22 cellular contexts compared by ENCODE assay signal in genomic region chr12:12811343-12811742, GRCh38. TPM values are rescaled to one million over a fixed set of nuclear protein-coding genes. Genes with fewer than 3 reads are reported as not detected.
DNase-seq lines count a peak whose midpoint lies in the region; ATAC-seq and TF ChIP-seq lines count a peak whose summit lies in the region.
"Had no signal": no experiment of that assay in that cellular context is flagged by ENCODE, and none has a peak within 500 bp of the region (broad histone marks: within the 10 kb centered on the region; RNA-seq: fewer than 3 reads in every experiment).

No MANE protein-coding gene starts in this region.

- H3K9me3 Mint-ChIP-seq in activated CD4-positive, alpha-beta T cell treated with anti-CD3 and anti-CD28 coated beads, Interleukin-2, amount 10 ng/mL, durations not matched to agents 7 days and 5 days: no peaks in the 10 kb centered on the region
- no peaks in the 10 kb centered on the region for H3K9me3 Mint-ChIP-seq in activated CD8-positive, alpha-beta T cell treated with anti-CD3 and anti-CD28 coated beads for 36 hours
- H3K9me3 Mint-ChIP-seq in naive thymus-derived CD8-positive, alpha-beta T cell: no peaks in the 10 kb centered on the region

- 73 to 86% methylated on average over 3 of the region's 3 CpGs for WGBS in upper lobe of left lung, 2 donors

- no peak for TF ChIP-seq EP300 in upper lobe of left lung (IDR thresholded peaks at IDR 0.05)

- no peak overlapping the region for H3K27ac ChIP-seq in upper lobe of left lung
- H3K27ac ChIP-seq: 22Rv1, GM23248, Peyer's patch, SJCRH30 had no signal

- peaks cover 85% of the 10 kb centered on the region for H3K4me1 Mint-ChIP-seq in activated CD4-positive, alpha-beta T cell treated with anti-CD3 and anti-CD28 coated beads, Interleukin-2, amount 10 ng/mL, durations not matched to agents 7 days and 5 days
- H3K4me1 Mint-ChIP-seq in activated CD8-positive, alpha-beta T cell treated with anti-CD3 and anti-CD28 coated beads for 36 hours (ENCODE audit: low read depth): peaks cover 56% of the 10 kb centered on the region
- H3K4me1 Mint-ChIP-seq in naive thymus-derived CD8-positive, alpha-beta T cell: peaks cover 28 to 81% (median 74%) of the 10 kb centered on the region in 4 donors

- H3K36me3 ChIP-seq in upper lobe of left lung: peaks cover 0 to 6% (median 0%) of the 10 kb centered on the region in 4 donors
- H3K36me3 ChIP-seq: Peyer's patch had no signal

- H3K4me1 ChIP-seq in upper lobe of left lung: peaks cover 33 to 55% (median 45%) of the 10 kb centered on the region in 4 donors

- H3K27me3 ChIP-seq in upper lobe of left lung: no peaks in the 10 kb centered on the region
- H3K27me3 ChIP-seq: Peyer's patch, SJCRH30 had no signal

- H3K9me3 ChIP-seq in upper lobe of left lung: no peaks in the 10 kb centered on the region
- H3K9me3 ChIP-seq: HAP-1, Peyer's patch, SJCRH30 had no signal

- H3K27me3 Mint-ChIP-seq in activated CD4-positive, alpha-beta T cell treated with anti-CD3 and anti-CD28 coated beads, Interleukin-2, amount 10 ng/mL, durations not matched to agents 7 days and 5 days: no peaks in the 10 kb centered on the region
- H3K27me3 Mint-ChIP-seq in activated CD8-positive, alpha-beta T cell treated with anti-CD3 and anti-CD28 coated beads for 36 hours: no peaks in the 10 kb centered on the region
- H3K27me3 Mint-ChIP-seq in naive thymus-derived CD8-positive, alpha-beta T cell: no peaks in the 10 kb centered on the region

- no peak for ATAC-seq in activated CD8-positive, alpha-beta T cell treated with anti-CD3 and anti-CD28 coated beads for 36 hours
- ATAC-seq in naive thymus-derived CD8-positive, alpha-beta T cell: no peak
- ATAC-seq in upper lobe of left lung (ENCODE audit: low FRiP score in 2 of 2): no peak
- ATAC-seq: K562 had no signal

- H3K36me3 Mint-ChIP-seq in activated CD4-positive, alpha-beta T cell treated with anti-CD3 and anti-CD28 coated beads, Interleukin-2, amount 10 ng/mL, durations not matched to agents 7 days and 5 days (ENCODE audit: low read depth): peaks cover 21% of the 10 kb centered on the region
- peaks cover 28% of the 10 kb centered on the region for H3K36me3 Mint-ChIP-seq in activated CD8-positive, alpha-beta T cell treated with anti-CD3 and anti-CD28 coated beads for 36 hours (ENCODE audit: low read depth)
- peaks cover 0 to 19% (median 6%) of the 10 kb centered on the region in 3 donors for H3K36me3 Mint-ChIP-seq in naive thymus-derived CD8-positive, alpha-beta T cell

- no peak for TF ChIP-seq CTCF in activated CD8-positive, alpha-beta T cell treated with anti-CD3 and anti-CD28 coated beads for 36 hours (IDR thresholded peaks at IDR 0.05)
- TF ChIP-seq CTCF in upper lobe of left lung (IDR thresholded peaks at IDR 0.05): no peak

- H3K27ac Mint-ChIP-seq in activated CD4-positive, alpha-beta T cell treated with anti-CD3 and anti-CD28 coated beads, Interleukin-2, amount 10 ng/mL, durations not matched to agents 7 days and 5 days: peak overlapping the region; percentile 58
- peak overlapping the region; percentile 5 for H3K27ac Mint-ChIP-seq in activated CD8-positive, alpha-beta T cell treated with anti-CD3 and anti-CD28 coated beads for 36 hours
- H3K27ac Mint-ChIP-seq in naive thymus-derived CD8-positive, alpha-beta T cell: peak overlapping the region in 8 of 10 donors; percentile 13 to 82 (median 30)

- CTCF ChIA-PET in activated CD4-positive, alpha-beta T cell treated with anti-CD3 and anti-CD28 coated beads, Interleukin-2, amount 10 ng/mL, durations not matched to agents 7 days and 5 days (lab: Charles Lee): interaction anchor here (0.6 to 1.3 kb wide), 2 partner anchors 27 to 170 kb away, joined by 3 to 4 read pairs; no protein-coding TSS in a partner anchor
- CTCF ChIA-PET in activated CD8-positive, alpha-beta T cell treated with anti-CD3 and anti-CD28 coated beads for 36 hours (lab: Charles Lee): interaction anchor here (1.2 to 6.9 kb wide), 2 partner anchors 23 to 26 kb away, joined by 4 to 72 read pairs; no protein-coding TSS in a partner anchor

- POLR2A ChIA-PET in activated CD4-positive, alpha-beta T cell treated with anti-CD3 and anti-CD28 coated beads, Interleukin-2, amount 10 ng/mL, durations not matched to agents 7 days and 5 days (lab: Charles Lee): no interaction called here
- POLR2A ChIA-PET in activated CD8-positive, alpha-beta T cell treated with anti-CD3 and anti-CD28 coated beads for 36 hours (lab: Charles Lee): no interaction called here
- POLR2A ChIA-PET in naive thymus-derived CD8-positive, alpha-beta T cell (lab: Charles Lee): interaction anchor here (1.3 to 6.4 kb wide), 2 partner anchors 23 to 97 kb away, joined by 4 to 68 read pairs; no protein-coding TSS in a partner anchor

- DNase-seq in activated CD4-positive, alpha-beta T cell treated with anti-CD3 and anti-CD28 coated beads, Interleukin-2, amount 10 ng/mL, durations not matched to agents 7 days and 5 days: no peak
- DNase-seq in activated CD4-positive, alpha-beta T cell treated with anti-CD3 and anti-CD28 coated beads, Interleukin-2, amount 50 U/mL, for 4 hours: no peak
- peak; percentile 12 for DNase-seq in GDM1 (lab: John Stamatoyannopoulos, UW)
- no peak for DNase-seq in activated CD8-positive, alpha-beta T cell treated with anti-CD3 and anti-CD28 coated beads for 36 hours
- no peak for DNase-seq in naive thymus-derived CD8-positive, alpha-beta T cell
- DNase-seq in NCI-H524 (lab: John Stamatoyannopoulos, UW): no peak
- no peak for DNase-seq in upper lobe of left lung
- DNase-seq in retina: no peak
- DNase-seq: ACHN; COR-L47; DND-41; GM23248; MM.1S; NCI-H1436; NCI-H1930; NCI-H748 treated with DMSO at 0.1 percent for 48 hours; NK-92 treated with Interleukin-12 subunit alpha and Interleukin-12 subunit beta, amount 100 ng/mL, for 24 hours; Peyer's patch; SJCRH30 had no signal

- no peak overlapping the region for H3K4me3 Mint-ChIP-seq in activated CD4-positive, alpha-beta T cell treated with anti-CD3 and anti-CD28 coated beads, Interleukin-2, amount 10 ng/mL, durations not matched to agents 7 days and 5 days
- H3K4me3 Mint-ChIP-seq in activated CD8-positive, alpha-beta T cell treated with anti-CD3 and anti-CD28 coated beads for 36 hours: no peak overlapping the region
- H3K4me3 Mint-ChIP-seq in naive thymus-derived CD8-positive, alpha-beta T cell: peak overlapping the region in 1 of 10 donors; percentile 45

- intact Hi-C loops in activated CD8-positive, alpha-beta T cell treated with anti-CD3 and anti-CD28 coated beads for 36 hours (cut with micrococcal nuclease): no loop called here

- H3K4me3 ChIP-seq in upper lobe of left lung: no peak overlapping the region
- H3K4me3 ChIP-seq: GM23248, HAP-1, K562, Peyer's patch, SJCRH30 had no signal

- no peak for TF ChIP-seq POLR2A in upper lobe of left lung (IDR thresholded peaks at IDR 0.05)

RNA-seq across cellular contexts. Expression of gene DDX47, which starts 1.8 kb away (rescaled TPM):
- total RNA-seq in activated CD4-positive, alpha-beta T cell treated with anti-CD3 and anti-CD28 coated beads, Interleukin-2, amount 10 ng/mL, durations not matched to agents 7 days and 5 days: 10 to 100 TPM; 54.5 to 59.0 TPM
- total RNA-seq in activated CD8-positive, alpha-beta T cell treated with anti-CD3 and anti-CD28 coated beads for 36 hours: 10 to 100 TPM; 86.0 to 96.9 TPM
- 10 to 100 TPM; 84.6 to 93.6 TPM for total RNA-seq in naive thymus-derived CD8-positive, alpha-beta T cell
- polyA plus RNA-seq in naive thymus-derived CD8-positive, alpha-beta T cell: 10 to 100 TPM; 61.0 to 77.1 (median 62.7) TPM
- total RNA-seq in upper lobe of left lung: 10 to 100 TPM; 34.0 to 64.0 (median 45.2) TPM

RNA-seq across cellular contexts. Expression of gene APOLD1, which starts 25.9 kb away (rescaled TPM):
- total RNA-seq in activated CD4-positive, alpha-beta T cell treated with anti-CD3 and anti-CD28 coated beads, Interleukin-2, amount 10 ng/mL, durations not matched to agents 7 days and 5 days: 10 to 100 TPM; 14.4 to 15.5 TPM
- 1 to 10 TPM; 5.7 to 6.3 TPM for total RNA-seq in activated CD8-positive, alpha-beta T cell treated with anti-CD3 and anti-CD28 coated beads for 36 hours
- 1 to 10 TPM; 2.5 to 4.3 TPM for total RNA-seq in naive thymus-derived CD8-positive, alpha-beta T cell
- polyA plus RNA-seq in naive thymus-derived CD8-positive, alpha-beta T cell: 1 to 10 TPM in 1 of 3 donors, under 1 TPM in 2; 0.14 to 1.4 (median 0.54) TPM
- 10 to 100 TPM in 5 of 6 donors, 1 to 10 TPM in 1; 8.5 to 36.5 (median 15.6) TPM for total RNA-seq in upper lobe of left lung

Comparison
In these comparisons a context has a peak if more than half of its experiments do, and no peak if none do; other contexts are left out.
1. H3K27ac Mint-ChIP-seq: peak in every context shown above with its lines; median percentile 58 in activated CD4-positive, alpha-beta T cell treated with anti-CD3 and anti-CD28 coated beads, Interleukin-2, amount 10 ng/mL, durations not matched to agents 7 days and 5 days; 30 in naive thymus-derived CD8-positive, alpha-beta T cell; 5 in activated CD8-positive, alpha-beta T cell treated with anti-CD3 and anti-CD28 coated beads for 36 hours.